ENCODE assay signal across 20 cellular contexts in genomic region chr4:6347511-6348045, GRCh38.
"Had no signal": no experiment of that assay in that cellular context is flagged by ENCODE, and none has a peak within 500 bp of the region (broad histone marks: within the 10 kb centered on the region; RNA-seq: fewer than 3 reads in every experiment).

No MANE protein-coding gene starts in this region.

- H3K36me3 ChIP-seq: MG63, SJCRH30 had no signal

- DNase-seq: IMR-90, Karpas-422, KG1, MG63, NCI-H1092, NCI-H1105 treated with DMSO at 0.1 percent for 48 hours, NCI-H1417 treated with DMSO at 0.1 percent for 48 hours, NCI-H146, NCI-H1694 treated with DMSO at 0.1 percent for 48 hours, NCI-H1930, NCI-H2081, NCI-H2107, NCI-H2227 treated with DMSO at 0.1 percent for 48 hours, NCI-H524, NCI-H526 treated with DMSO at 0.1 percent for 48 hours, NCI-H748 treated with DMSO at 0.1 percent for 48 hours, RPMI8226, SHP77 treated with DMSO at 0.1 percent for 48 hours, SJCRH30 had no signal

- H3K27ac ChIP-seq: SJCRH30 had no signal

- ATAC-seq: HepG2 had no signal

- H3K9me3 ChIP-seq: MG63, SJCRH30 had no signal

- H3K4me1 ChIP-seq: SJCRH30 had no signal

- H3K27me3 ChIP-seq: MG63 had no signal

- H3K4me3 ChIP-seq: MG63, SJCRH30 had no signal
